In genomic region chr5:179697993-179698934, GRCh38 we compare ENCODE assay signal across 9 cellular contexts. TPM values are rescaled to one million over a fixed set of nuclear protein-coding genes. Genes with fewer than 3 reads are reported as not detected.
DNase-seq lines count a peak whose midpoint lies in the region; ATAC-seq and TF ChIP-seq lines count a peak whose summit lies in the region.
"Had no signal": no experiment of that assay in that cellular context is flagged by ENCODE, and none has a peak within 500 bp of the region (broad histone marks: within the 10 kb centered on the region; RNA-seq: fewer than 3 reads in every experiment).

No MANE protein-coding gene starts in this region.

- H3K9me3 Mint-ChIP-seq in activated B cell treated with CpG ODN at 0.5 μM for 24 hours = no peaks in the 10 kb centered on the region
- no peaks in the 10 kb centered on the region for H3K9me3 Mint-ChIP-seq in central memory CD8-positive, alpha-beta T cell

- CTCF ChIA-PET in activated B cell treated with CpG ODN at 0.5 μM for 24 hours (lab: Charles Lee) = interaction anchor here (1.2 kb wide), 1 partner anchor 19 kb away, joined by 4 read pairs; no protein-coding TSS in a partner anchor

- no peak for TF ChIP-seq CTCF in AG09309 (IDR thresholded peaks at IDR 0.05; ENCODE audit: control insufficient read depth, insufficient read depth, low read depth, low read length, missing control alignments)
- no peak for TF ChIP-seq CTCF in activated B cell treated with CpG ODN at 0.5 μM for 24 hours (IDR thresholded peaks at IDR 0.05)

- TF ChIP-seq POLR2A in GM18951 (IDR thresholded peaks at IDR 0.05; ENCODE audit: extremely low read depth, insufficient read depth, insufficient read length) = peak; percentile 85

- peaks cover 41% of the 10 kb centered on the region for H3K4me1 Mint-ChIP-seq in activated B cell treated with CpG ODN at 0.5 μM for 24 hours
- H3K4me1 Mint-ChIP-seq in central memory CD8-positive, alpha-beta T cell = peaks cover 39% of the 10 kb centered on the region

- POLR2A ChIA-PET in activated B cell treated with CpG ODN at 0.5 μM for 24 hours (lab: Charles Lee) = interaction anchor here (0.6 to 5.4 kb wide), 7 partner anchors 19 to 148 kb away, joined by 3 to 35 read pairs (median 11); partner anchors contain the start of genes CBY3, HNRNPH1, MAML1 and RUFY1

- H3K27me3 Mint-ChIP-seq in activated B cell treated with CpG ODN at 0.5 μM for 24 hours = no peaks in the 10 kb centered on the region
- H3K27me3 Mint-ChIP-seq in central memory CD8-positive, alpha-beta T cell = no peaks in the 10 kb centered on the region

- ATAC-seq in HG03196 (IDR thresholded peaks at IDR 0.05; ENCODE audit: unreplicated experiment) (peak; percentile 87), activated B cell treated with CpG ODN at 0.5 μM for 24 hours (ENCODE audit: low read depth) (peak; percentile 89)
- ATAC-seq in central memory CD8-positive, alpha-beta T cell (replicated peaks; ENCODE audit: extremely low read depth, poor library complexity, severe bottlenecking) = peak; percentile 89

- H3K4me3 ChIP-seq in AG09309 (ENCODE audit: control insufficient read depth, low read depth, low read length) = peak overlapping the region; percentile 71

- peak overlapping the region; percentile 99 for H3K27ac Mint-ChIP-seq in activated B cell treated with CpG ODN at 0.5 μM for 24 hours
- H3K27ac Mint-ChIP-seq in central memory CD8-positive, alpha-beta T cell (ENCODE audit: low read depth) = peak overlapping the region; percentile 98

- DNase-seq in AG09309 (ENCODE audit: low read depth) (peak; percentile 96), NCI-H226 (peak; percentile 99), activated B cell treated with CpG ODN at 0.5 μM for 24 hours (peak; percentile 96), iris pigment epithelial cell (ENCODE audit: low read depth) (peak; percentile 100)
- peak; percentile 96 to 99 for DNase-seq in central memory CD8-positive, alpha-beta T cell (ENCODE audit: low spot score in 2 of 2)
- peak; percentile 98 for DNase-seq in stimulated activated CD4-positive, alpha-beta T cell treated with anti-CD3 and anti-CD28 coated beads, Interleukin-12 subunit alpha, Interleukin-12 subunit beta, amount 100 ng/mL, for 24 hours (ENCODE audit: low read depth in 2 of 2)

- intact Hi-C loops in activated B cell treated with CpG ODN at 0.5 μM for 24 hours (cut with micrococcal nuclease) = loop anchor here (1.0 to 10.0 kb wide), 11 partner anchors 20 to 1546 kb away; partner anchors contain the start of genes HNRNPH1, MAML1, MRNIP and NHP2

- peaks cover 25% of the 10 kb centered on the region for H3K36me3 Mint-ChIP-seq in activated B cell treated with CpG ODN at 0.5 μM for 24 hours (ENCODE audit: low read depth)
- H3K36me3 Mint-ChIP-seq in central memory CD8-positive, alpha-beta T cell (ENCODE audit: insufficient read depth) = peaks cover 28% of the 10 kb centered on the region

- in situ Hi-C loops in GM18951 (cut with MboI; ENCODE audit: low sequenced_read_pairs, unreplicated experiment) = no loop called here

- H3K4me3 Mint-ChIP-seq in activated B cell treated with CpG ODN at 0.5 μM for 24 hours = peak overlapping the region; percentile 97
- peak overlapping the region; percentile 88 for H3K4me3 Mint-ChIP-seq in central memory CD8-positive, alpha-beta T cell

RNA-seq across cellular contexts. Expression of gene CANX, which starts 0.5 kb away (rescaled TPM):
- total RNA-seq in activated B cell treated with CpG ODN at 0.5 μM for 24 hours = 318 and 332 TPM in 2 replicates

RNA-seq across cellular contexts. Expression of gene CBY3, which starts 17.4 kb away (rescaled TPM):
- not detected in 2 replicates for total RNA-seq in activated B cell treated with CpG ODN at 0.5 μM for 24 hours
- total RNA-seq: T-helper 1 cell treated with Interleukin-12 subunit alpha and Interleukin-12 subunit beta and Interleukin-4 antibody, amounts not matched to agents 30 ng/mL and 1 ng/mL, for 36 hours had no signal

RNA-seq across cellular contexts. Expression of gene MAML1, which starts 34.4 kb away (rescaled TPM):
- 33.6 and 38.8 TPM in 2 replicates for total RNA-seq in activated B cell treated with CpG ODN at 0.5 μM for 24 hours

Comparison
In these comparisons a context has a peak if more than half of its experiments do, and no peak if none do; other contexts are left out.
1. Peak in every context shown above with its lines: DNase-seq, ATAC-seq and H3K4me3 ChIP-seq.